18 cellular contexts compared by ENCODE assay signal in the genomic region with DNA sequence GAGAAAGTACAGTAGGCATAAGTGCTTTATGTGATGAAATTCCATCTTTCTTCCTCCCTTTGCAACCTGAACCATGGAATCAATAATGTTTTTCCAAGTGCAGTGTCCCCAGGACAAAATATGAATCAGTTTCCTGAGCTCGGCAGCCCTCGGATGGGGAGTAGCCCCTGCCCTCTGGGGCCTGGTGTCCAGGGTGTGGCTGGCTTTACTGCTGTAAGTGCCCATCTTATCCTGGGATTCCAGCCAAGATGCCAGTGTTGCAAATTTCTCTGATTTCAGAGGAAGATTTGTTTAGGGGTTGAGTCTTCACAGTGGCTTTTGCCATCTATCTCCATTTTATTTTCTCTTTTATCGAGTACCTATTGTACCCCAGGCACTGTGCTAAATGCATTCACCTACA. TPM values are rescaled to one million over a fixed set of nuclear protein-coding genes. Genes with fewer than 3 reads are reported as not detected.
DNase-seq lines count a peak whose midpoint lies in the region; ATAC-seq, FAIRE-seq and TF ChIP-seq lines count a peak whose summit lies in the region.
"Had no signal": no experiment of that assay in that cellular context is flagged by ENCODE, and none has a peak within 500 bp of the region (broad histone marks: within the 10 kb centered on the region; RNA-seq: fewer than 3 reads in every experiment).

No MANE protein-coding gene starts in this region.

- no peaks in the 10 kb centered on the region for H3K27me3 Mint-ChIP-seq in chondrocyte (ENCODE audit: low read depth)
- H3K27me3 Mint-ChIP-seq: activated naive CD8-positive, alpha-beta T cell treated with anti-CD3 and anti-CD28 coated beads for 36 hours; memory B cell had no signal

- no peaks in the 10 kb centered on the region for H3K9me3 Mint-ChIP-seq in chondrocyte (ENCODE audit: low read depth)
- H3K9me3 Mint-ChIP-seq: activated naive CD8-positive, alpha-beta T cell treated with anti-CD3 and anti-CD28 coated beads for 36 hours; memory B cell had no signal

- no peaks in the 10 kb centered on the region for H3K36me3 Mint-ChIP-seq in chondrocyte (ENCODE audit: low read depth)
- H3K36me3 Mint-ChIP-seq: activated naive CD8-positive, alpha-beta T cell treated with anti-CD3 and anti-CD28 coated beads for 36 hours; memory B cell had no signal

- no peak for TF ChIP-seq CTCF in BE2C (IDR thresholded peaks at IDR 0.05; ENCODE audit: low read depth, low read length)
- no peak for TF ChIP-seq CTCF in chondrocyte (IDR thresholded peaks at IDR 0.05)

- FAIRE-seq in GM19239 (lab: Jason Lieb, UNC), result no peak
- FAIRE-seq: D721Med had no signal

- no peak overlapping the region for H3K4me3 ChIP-seq in BE2C (ENCODE audit: low read depth, low read length)
- no peak overlapping the region for H3K4me3 ChIP-seq in MG63
- H3K4me3 ChIP-seq: ovary, spleen had no signal

- H3K27me3 ChIP-seq in BE2C, result no peaks in the 10 kb centered on the region
- no peaks in the 10 kb centered on the region for H3K27me3 ChIP-seq in MG63
- H3K27me3 ChIP-seq: ovary, spleen had no signal

- H3K36me3 ChIP-seq in BE2C, result no peaks in the 10 kb centered on the region
- no peaks in the 10 kb centered on the region for H3K36me3 ChIP-seq in MG63
- H3K36me3 ChIP-seq: ovary, spleen had no signal

- no peaks in the 10 kb centered on the region for H3K9me3 ChIP-seq in BE2C
- H3K9me3 ChIP-seq in MG63, result no peaks in the 10 kb centered on the region
- H3K9me3 ChIP-seq: ovary, spleen had no signal

- H3K4me1 Mint-ChIP-seq in chondrocyte (ENCODE audit: low read depth), result peaks cover 34% of the 10 kb centered on the region
- H3K4me1 Mint-ChIP-seq: activated naive CD8-positive, alpha-beta T cell treated with anti-CD3 and anti-CD28 coated beads for 36 hours; memory B cell had no signal

- H3K27ac Mint-ChIP-seq in chondrocyte (ENCODE audit: unreplicated experiment), result peak overlapping the region; percentile 92
- H3K27ac Mint-ChIP-seq: activated naive CD8-positive, alpha-beta T cell treated with anti-CD3 and anti-CD28 coated beads for 36 hours; memory B cell had no signal

- ATAC-seq in GM21786 (IDR thresholded peaks at IDR 0.05; ENCODE audit: unreplicated experiment), result no peak
- ATAC-seq in GM19328 (IDR thresholded peaks at IDR 0.05; ENCODE audit: unreplicated experiment), result no peak
- ATAC-seq in HG02840 (IDR thresholded peaks at IDR 0.05; ENCODE audit: low FRiP score, unreplicated experiment), result no peak
- ATAC-seq: activated CD4-positive, CD25-positive, alpha-beta regulatory T cell treated with anti-CD3 and anti-CD28 coated beads, Interleukin-2, amount 50 U/mL, for 24 hours; esophagus mucosa had no signal

- peaks cover 29% of the 10 kb centered on the region for H3K4me1 ChIP-seq in BE2C

- H3K4me3 Mint-ChIP-seq in chondrocyte (ENCODE audit: unreplicated experiment), result peak overlapping the region; percentile 36
- H3K4me3 Mint-ChIP-seq: activated naive CD8-positive, alpha-beta T cell treated with anti-CD3 and anti-CD28 coated beads for 36 hours; memory B cell had no signal

- DNase-seq in BE2C (peak; percentile 21), MG63 (peak; percentile 51), chondrocyte (ENCODE audit: low spot score) (no peak), lung microvascular endothelial cell (ENCODE audit: low read depth in 2 of 2) (peak; percentile 16 to 19), GM19239 (ENCODE audit: insufficient read length, low spot score) (no peak)
- DNase-seq: activated naive CD8-positive, alpha-beta T cell treated with anti-CD3 and anti-CD28 coated beads for 36 hours; activated T-cell treated with anti-CD3 and anti-CD28 coated beads for 4 hours; NCI-H1105 treated with DMSO at 0.1 percent for 48 hours; NCI-H226; ovary; spleen had no signal

RNA-seq across cellular contexts. Expression of gene SRP9, which starts 40.4 kb away (rescaled TPM):
- polyA plus RNA-seq in BE2C (2012; ENCODE audit: insufficient read depth, insufficient read length, low read depth), result 555 TPM
- 509 and 971 TPM in 2 replicates for total RNA-seq in MG63 (2014; rRNA removed; shearing (Covaris generic); ENCODE audit: low replicate concordance)
- total RNA-seq in chondrocyte (190 to 207 TPM (median 200 TPM) in 3 replicates), lung microvascular endothelial cell (136 and 170 TPM in 2 replicates)

Comparison
In these comparisons a context has a peak if more than half of its experiments do, and no peak if none do; other contexts are left out.
1. DNase-seq: peak in BE2C (single experiment), MG63 (single experiment) and lung microvascular endothelial cell (2 of 2); none in chondrocyte (single experiment) and GM19239 (single experiment).